Comparison of ENCODE assay signal across 8 cellular contexts in genomic region chr2:8525582-8526402, GRCh38.
DNase-seq lines count a peak whose midpoint lies in the region; ATAC-seq, FAIRE-seq and TF ChIP-seq lines count a peak whose summit lies in the region.

No MANE protein-coding gene starts in this region.

- H4K20me1 ChIP-seq in H9 (ENCODE audit: control insufficient read depth, insufficient read depth, insufficient read length), result no peaks in the 10 kb centered on the region
- no peaks in the 10 kb centered on the region for H4K20me1 ChIP-seq in Loucy (ENCODE audit: insufficient read depth, low read length, poor library complexity, severe bottlenecking)

- peak; percentile 50; the same call in 2 of the 3 replicates for TF ChIP-seq CTCF in H9 (conservative IDR thresholded peaks at IDR 0.05)
- peak; percentile 49 for TF ChIP-seq CTCF in Loucy (conservative IDR thresholded peaks at IDR 0.05; ENCODE audit: low read length)
- TF ChIP-seq CTCF in gastroesophageal sphincter (IDR thresholded peaks at IDR 0.05), result peak in 1 of 4 experiments; percentile 34

- H3K9ac ChIP-seq in H9 (ENCODE audit: extremely low read depth, insufficient read length, low read length) (no peak overlapping the region), Loucy (ENCODE audit: low read depth, low read length, poor library complexity, severe bottlenecking) (peak overlapping the region; percentile 59)

- no peak overlapping the region for H3K56ac ChIP-seq in H9 (ENCODE audit: insufficient read length, low read depth, low read length)

- H3K4ac ChIP-seq in H9 (ENCODE audit: low read depth, low read length), result no peak overlapping the region

- no peak overlapping the region for H2AK5ac ChIP-seq in H9 (ENCODE audit: insufficient read length, low read length)

- H2BK120ac ChIP-seq in H9 (ENCODE audit: low read depth, low read length, poor library complexity, severe bottlenecking), result no peak overlapping the region

- no peak overlapping the region for H3K4me3 ChIP-seq in Loucy (ENCODE audit: low read length, poor library complexity, severe bottlenecking)
- H3K4me3 ChIP-seq in gastroesophageal sphincter, result no peak overlapping the region

- no peak overlapping the region for H3K27ac Mint-ChIP-seq in H9

- H3K27ac ChIP-seq in H9 (ENCODE audit: insufficient read length, low read depth, low read length), result no peak overlapping the region
- no peak overlapping the region for H3K27ac ChIP-seq in gastroesophageal sphincter

- H3K9me2 ChIP-seq in Loucy (replicated peaks; ENCODE audit: low read depth, low read length), result no peaks in the 10 kb centered on the region

- H3T11ph ChIP-seq in H9 (ENCODE audit: low read length), result no peak overlapping the region

- no peak overlapping the region for H2BK5ac ChIP-seq in H9 (ENCODE audit: insufficient read length, low read length)

- no peaks in the 10 kb centered on the region for H3K23me2 ChIP-seq in H9 (ENCODE audit: insufficient read length, low read depth, low read length, poor library complexity, severe bottlenecking)

- no peak overlapping the region for H4K91ac ChIP-seq in H9 (ENCODE audit: insufficient read length, low read depth, low read length)

- H3K4me1 Mint-ChIP-seq in H9, result peaks cover 21 to 27% of the 10 kb centered on the region in 2 experiments

- H4K5ac ChIP-seq in H9 (ENCODE audit: insufficient read length, low read depth, low read length), result no peak overlapping the region

- no peak overlapping the region for H2BK12ac ChIP-seq in H9 (ENCODE audit: insufficient read length, low read depth, low read length)

- H2BK15ac ChIP-seq in H9 (ENCODE audit: low read depth, low read length), result no peak overlapping the region

- no peaks in the 10 kb centered on the region for H3F3A ChIP-seq in Loucy (ENCODE audit: low read depth)

- H4K8ac ChIP-seq in H9 (replicated peaks; ENCODE audit: insufficient read length, low read depth, low read length), result no peak overlapping the region

- no peak for TF ChIP-seq POLR2A in GM12892 (IDR thresholded peaks at IDR 0.05; ENCODE audit: low read depth, low read length)
- no peak for TF ChIP-seq POLR2A in gastroesophageal sphincter (IDR thresholded peaks at IDR 0.05)

- H3K4me3 Mint-ChIP-seq in H9, result no peak overlapping the region; a peak in 1 of 5 replicates

- H3K79me2 ChIP-seq in H9 (ENCODE audit: insufficient read depth, low read length), result no peaks in the 10 kb centered on the region
- no peaks in the 10 kb centered on the region for H3K79me2 ChIP-seq in Loucy (ENCODE audit: insufficient read depth, low read length)

- in situ Hi-C loops in SK-MEL-5 (cut with HindIII; ENCODE audit: low pct_unique_long_range_greater_than_20kb, low sequenced_read_pairs), result no loop called here

- peak; percentile 99 for FAIRE-seq in GM12892 (lab: Jason Lieb, UNC)

- no peak overlapping the region for H2AFZ ChIP-seq in H9 (ENCODE audit: low read length)
- H2AFZ ChIP-seq in Loucy (ENCODE audit: low read length), result no peak overlapping the region

- no peaks in the 10 kb centered on the region for H3K9me3 ChIP-seq in H9 (ENCODE audit: control insufficient read depth, low read depth, low read length)
- H3K9me3 ChIP-seq in Loucy (ENCODE audit: insufficient read depth, low read depth, low read length), result no peaks in the 10 kb centered on the region; the same call in 1 of the 2 replicates
- H3K9me3 ChIP-seq in gastroesophageal sphincter, result peaks cover 0 to 3% (median 0%) of the 10 kb centered on the region in 3 donors

- no peaks in the 10 kb centered on the region for H3K79me1 ChIP-seq in H9 (ENCODE audit: insufficient read depth, low read depth, low read length, poor library complexity, severe bottlenecking)

- H3K27me3 ChIP-seq in H9 (ENCODE audit: insufficient read depth, low read length), result no peaks in the 10 kb centered on the region
- H3K27me3 ChIP-seq in Loucy (ENCODE audit: insufficient read depth, low read length, poor library complexity, severe bottlenecking), result no peaks in the 10 kb centered on the region
- no peaks in the 10 kb centered on the region for H3K27me3 ChIP-seq in gastroesophageal sphincter

- 0 out of 5 replicates have a peak, but pooled peaks cover 0 to 2% of the 10 kb centered on the region in 2 experiments for H3K9me3 Mint-ChIP-seq in H9

- no peaks in the 10 kb centered on the region for H3K36me3 Mint-ChIP-seq in H9 (ENCODE audit: insufficient read depth in 1 of 3, low read depth in 3 of 3)

- no peaks in the 10 kb centered on the region for H3K36me3 ChIP-seq in Loucy (ENCODE audit: insufficient read depth, low read length)
- H3K36me3 ChIP-seq in gastroesophageal sphincter, result no peaks in the 10 kb centered on the region

- peak; percentile 68 for ATAC-seq in gastroesophageal sphincter

- WGBS in H9 (ENCODE audit: extremely low coverage, insufficient read length, low lambda C conversion rate), result no CpG with 5 or more reads among the region's 14 CpGs
- WGBS in gastroesophageal sphincter (ENCODE audit: low coverage in 1 of 2), 2 donors, result 56 to 69% methylated on average over 8 of the region's 14 CpGs

- H3K14ac ChIP-seq in H9 (ENCODE audit: insufficient read depth, low read length), result no peak overlapping the region

- DNase-seq in GM12892 (ENCODE audit: insufficient read length) (peak; percentile 61), H9 (peak; percentile 68), SK-MEL-5 (ENCODE audit: low read depth, low spot score) (peak; percentile 18), nucleus accumbens (lab: John Stamatoyannopoulos, UW) (peak in 39 of 56 donors; percentile 13 to 80 (median 44)), OCI-M2 (lab: John Stamatoyannopoulos, UW; ENCODE audit: unreplicated experiment) (no peak)
- no peak for DNase-seq in stimulated activated naive CD4-positive, alpha-beta T cell (lab: John Stamatoyannopoulos, UW)

- H3K18ac ChIP-seq in H9 (ENCODE audit: insufficient read length, low read depth, low read length), result no peak overlapping the region

- H3K23ac ChIP-seq in H9 (ENCODE audit: insufficient read length, low read depth, low read length), result no peak overlapping the region

- H3K4me2 ChIP-seq in H9 (ENCODE audit: insufficient read depth, insufficient read length, low read length), result no peak overlapping the region
- H3K4me2 ChIP-seq in Loucy (ENCODE audit: low read depth, low read length, poor library complexity, severe bottlenecking), result peak overlapping the region; percentile 40

- TF ChIP-seq EP300 in gastroesophageal sphincter (IDR thresholded peaks at IDR 0.05), result no peak

- H3K27me3 Mint-ChIP-seq in H9 (ENCODE audit: low read depth), result peaks cover 5% of the 10 kb centered on the region

- H2BK20ac ChIP-seq in H9 (ENCODE audit: low read depth, low read length, poor library complexity, severe bottlenecking), result no peak overlapping the region

- H3K4me1 ChIP-seq in H9 (ENCODE audit: insufficient read depth, low read length) (peaks cover 6% of the 10 kb centered on the region; the same call in 1 of the 2 replicates), Loucy (ENCODE audit: insufficient read depth, low read length, poor library complexity, severe bottlenecking) (peaks cover 56% of the 10 kb centered on the region), gastroesophageal sphincter (peaks cover 0 to 9% (median 4%) of the 10 kb centered on the region in 3 donors)

Comparison
In these comparisons a context has a peak if more than half of its experiments do, and no peak if none do; other contexts are left out.
1. DNase-seq: peak in GM12892 (single experiment), H9 (single experiment), SK-MEL-5 (single experiment) and nucleus accumbens (39 of 56); none in OCI-M2 (single experiment) and stimulated activated naive CD4-positive, alpha-beta T cell (0 of 6).